Comparison of ENCODE assay signal across 28 cellular contexts in genomic region chr4:176142253-176142652, GRCh38. TPM values are rescaled to one million over a fixed set of nuclear protein-coding genes. Genes with fewer than 3 reads are reported as not detected.
"Had no signal": no experiment of that assay in that cellular context is flagged by ENCODE, and none has a peak within 500 bp of the region (broad histone marks: within the 10 kb centered on the region; RNA-seq: fewer than 3 reads in every experiment).

No MANE protein-coding gene starts in this region.

- H3K27ac ChIP-seq: neural progenitor cell, ovary, parathyroid adenoma, psoas muscle, right lobe of liver, sigmoid colon, spleen, suprapubic skin, testis, tibial artery, transverse colon, upper lobe of right lung, uterus had no signal

- H3K36me3 ChIP-seq: neural progenitor cell, ovary, right lobe of liver, sigmoid colon, spleen, suprapubic skin, tibial artery, transverse colon, upper lobe of right lung, uterus had no signal

- H3K27me3 ChIP-seq: neural progenitor cell, ovary, right lobe of liver, sigmoid colon, spleen, suprapubic skin, testis, tibial artery, transverse colon, upper lobe of right lung, uterus had no signal

- DNase-seq: natural killer cell; occipital lobe; ovary; psoas muscle; right cardiac atrium; right lobe of liver; sigmoid colon; spleen; stimulated activated CD4-positive, alpha-beta T cell treated with anti-CD3 and anti-CD28 coated beads, Interleukin-12 subunit alpha, Interleukin-12 subunit beta, amount 100 ng/mL, for 4 hours; stimulated activated CD4-positive, alpha-beta T cell treated with anti-CD3 and anti-CD28 coated beads, Interleukin-1b, Interleukin-23, amount 100 ng/mL, for 48 hours; stimulated activated CD4-positive, alpha-beta T cell treated with anti-CD3 and anti-CD28 coated beads, Interleukin-4, amount 100 ng/mL, for 1 hour; stimulated activated CD4-positive, alpha-beta T cell treated with anti-CD3 and anti-CD28 coated beads, Interleukin-4, amount 100 ng/mL, for 4 hours; stimulated activated CD8-positive, alpha-beta memory T cell treated with anti-CD3 and anti-CD28 coated beads, Interleukin-4, amount 100 ng/mL, for 48 hours; stimulated activated naive CD4-positive, alpha-beta T cell; stimulated activated naive CD8-positive, alpha-beta T cell treated with anti-CD3 and anti-CD28 coated beads, Interleukin-15, amount 100 ng/mL, for 72 hours; stimulated activated naive CD8-positive, alpha-beta T cell treated with anti-CD3 and anti-CD28 coated beads, Interleukin-15, Interleukin-2, amounts not matched to agents 100 U/mL and 50 U/mL, for 24 hours; substantia nigra; testis; tibial artery; transverse colon; upper lobe of right lung; uterus had no signal

- ATAC-seq: natural killer cell; psoas muscle; right cardiac atrium; right lobe of liver; stimulated activated memory B cell treated with anti-CD40 and anti-IgM and Interleukin-4, amounts not matched to agents 10 μg/mL and 1 μg/mL and 100 μg/mL, for 72 hours; stimulated activated naive CD8-positive, alpha-beta T cell treated with anti-CD3 and anti-CD28 coated beads, Interleukin-15, amount 100 ng/mL, for 72 hours; stimulated activated naive CD8-positive, alpha-beta T cell treated with anti-CD3 and anti-CD28 coated beads, Interleukin-15, Interleukin-2, amounts not matched to agents 100 U/mL and 50 U/mL, for 24 hours; upper lobe of right lung had no signal

- H3K9me3 ChIP-seq: ovary, psoas muscle, right lobe of liver, sigmoid colon, spleen, suprapubic skin, testis, tibial artery, transverse colon, upper lobe of right lung, uterus had no signal

- H3K4me3 ChIP-seq: neural progenitor cell, ovary, psoas muscle, right lobe of liver, sigmoid colon, smooth muscle cell, spleen, suprapubic skin, testis, tibial artery, transverse colon, upper lobe of right lung, uterus had no signal

- H3K4me1 ChIP-seq: neural progenitor cell, parathyroid adenoma, psoas muscle, right lobe of liver, sigmoid colon, spleen, suprapubic skin, testis, tibial artery, transverse colon, upper lobe of right lung, uterus had no signal

RNA-seq across cellular contexts. Expression of gene SPATA4, which starts 53.1 kb away (rescaled TPM):
- polyA plus RNA-seq: neural cell, sigmoid colon, smooth muscle cell, spleen had no signal
